ENCODE assay signal across 8 cellular contexts in the genomic region with DNA sequence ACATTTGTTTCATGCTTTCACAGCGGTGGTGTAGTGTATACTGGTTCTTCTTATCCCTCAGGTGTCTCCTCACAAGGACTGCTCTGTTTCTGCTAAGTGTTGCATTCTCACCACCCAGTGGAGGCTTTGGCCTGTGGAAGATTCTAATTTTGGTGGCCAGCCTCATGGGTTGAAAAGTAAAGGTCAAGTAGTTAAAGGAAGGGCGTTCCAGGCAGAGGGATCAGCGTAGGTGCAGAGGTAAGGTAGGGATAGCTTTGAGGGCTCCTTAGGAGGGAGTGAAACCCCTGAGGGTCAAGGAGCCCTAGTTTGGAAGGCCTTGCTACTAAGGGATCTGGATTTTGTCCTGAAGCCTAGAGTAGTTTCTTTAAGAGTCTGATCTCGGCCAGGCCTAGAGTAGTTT. TPM values are rescaled to one million over a fixed set of nuclear protein-coding genes. Genes with fewer than 3 reads are reported as not detected.
DNase-seq lines count a peak whose midpoint lies in the region; ATAC-seq and TF ChIP-seq lines count a peak whose summit lies in the region.

No MANE protein-coding gene starts in this region.

- WGBS in psoas muscle, 3 donors: 42 to 67% (median 45%) methylated on average over 4 of the region's 4 CpGs

- H3K4me3 ChIP-seq in DOHH2 (ENCODE audit: low read length): peak overlapping the region; percentile 87
- peak overlapping the region; percentile 53 to 98 (median 70) for H3K4me3 ChIP-seq in fibroblast of lung (replicated peaks in 1 of 4; ENCODE audit: control extremely low read depth in 1 of 4, insufficient read depth in 1 of 4, low read depth in 3 of 4, low read length in 4 of 4)
- peak overlapping the region; percentile 95 for H3K4me3 ChIP-seq in psoas muscle

- H3K4me2 ChIP-seq in DOHH2 (ENCODE audit: low read length) (peak overlapping the region; percentile 92), fibroblast of lung (ENCODE audit: extremely low read depth, insufficient read depth, low read length) (peak overlapping the region; percentile 97)

- no peak for TF ChIP-seq CTCF in DOHH2 (IDR thresholded peaks at IDR 0.05; ENCODE audit: low read depth, low read length, poor library complexity, severe bottlenecking)
- TF ChIP-seq CTCF in fibroblast of lung (conservative IDR thresholded peaks at IDR 0.05 in 1 of 2, IDR thresholded peaks at IDR 0.05 in 1 of 2; ENCODE audit: low read depth in 1 of 2, low read length in 2 of 2): no peak
- no peak for TF ChIP-seq CTCF in psoas muscle (IDR thresholded peaks at IDR 0.05)

- H3K9me2 ChIP-seq in DOHH2 (replicated peaks; ENCODE audit: control insufficient read depth, low read length): no peaks in the 10 kb centered on the region

- H3K36me3 ChIP-seq in DOHH2 (ENCODE audit: control insufficient read depth, low read length): peaks cover 37% of the 10 kb centered on the region
- H3K36me3 ChIP-seq in fibroblast of lung (ENCODE audit: control insufficient read depth, insufficient read depth, low read length): peaks cover 6% of the 10 kb centered on the region
- H3K36me3 ChIP-seq in psoas muscle (ENCODE audit: insufficient read depth in 1 of 2, low read depth in 1 of 2): peaks cover 1 to 29% of the 10 kb centered on the region in 2 donors

- no peaks in the 10 kb centered on the region for H4K20me1 ChIP-seq in DOHH2 (ENCODE audit: control insufficient read depth, insufficient read depth, low read depth, low read length)
- no peaks in the 10 kb centered on the region for H4K20me1 ChIP-seq in fibroblast of lung (ENCODE audit: control insufficient read depth, extremely low read depth, insufficient read depth, low read length)

- in situ Hi-C loops in SK-MEL-5 (cut with HindIII; ENCODE audit: low pct_unique_long_range_greater_than_20kb, low sequenced_read_pairs): no loop called here

- H3K79me2 ChIP-seq in DOHH2 (ENCODE audit: control insufficient read depth, low read length): peaks cover 90% of the 10 kb centered on the region
- peaks cover 75% of the 10 kb centered on the region for H3K79me2 ChIP-seq in fibroblast of lung (ENCODE audit: control insufficient read depth, insufficient read depth, low read length)

- H3K27me3 ChIP-seq in DOHH2 (ENCODE audit: control insufficient read depth, low read length) (no peaks in the 10 kb centered on the region), fibroblast of lung (ENCODE audit: control insufficient read depth, insufficient read depth, low read length) (no peaks in the 10 kb centered on the region), psoas muscle (ENCODE audit: insufficient read depth in 3 of 3, low read length in 2 of 3) (no peaks in the 10 kb centered on the region)

- H2AFZ ChIP-seq in fibroblast of lung (ENCODE audit: low read length): no peak overlapping the region

- intact Hi-C loops in psoas muscle (cut with DNase I): no loop called here

- H3K27ac ChIP-seq in DOHH2 (ENCODE audit: low read depth, low read length): peak overlapping the region; percentile 25
- peak overlapping the region; percentile 91 for H3K27ac ChIP-seq in fibroblast of lung (ENCODE audit: insufficient read depth, low read length)
- H3K27ac ChIP-seq in psoas muscle: peak overlapping the region; percentile 98

- H3K4me1 ChIP-seq in DOHH2 (ENCODE audit: control insufficient read depth, low read length): peaks cover 43% of the 10 kb centered on the region
- peaks cover 16% of the 10 kb centered on the region for H3K4me1 ChIP-seq in fibroblast of lung (ENCODE audit: control insufficient read depth, extremely low read depth, insufficient read depth, low read length)
- H3K4me1 ChIP-seq in psoas muscle: peaks cover 64% of the 10 kb centered on the region

- peaks cover 18% of the 10 kb centered on the region for H3F3A ChIP-seq in DOHH2 (ENCODE audit: control insufficient read depth, insufficient read depth)

- peak; percentile 46 for DNase-seq in SK-MEL-5 (ENCODE audit: low read depth, low spot score)
- no peak for DNase-seq in fibroblast of lung (ENCODE audit: low read depth in 2 of 2)
- no peak for DNase-seq in psoas muscle
- DNase-seq in GM03348 (ENCODE audit: low spot score): no peak

- ATAC-seq in psoas muscle (no peak), HG02610 (IDR thresholded peaks at IDR 0.05; ENCODE audit: unreplicated experiment) (no peak), GM19467 (IDR thresholded peaks at IDR 0.05; ENCODE audit: unreplicated experiment) (no peak), HG02938 (IDR thresholded peaks at IDR 0.05; ENCODE audit: unreplicated experiment) (no peak)

- H3K9me3 ChIP-seq in DOHH2 (ENCODE audit: control insufficient read depth, insufficient read depth, low read length) (no peaks in the 10 kb centered on the region), fibroblast of lung (ENCODE audit: control insufficient read depth, insufficient read depth, low read depth, low read length) (no peaks in the 10 kb centered on the region), psoas muscle (no peaks in the 10 kb centered on the region)

- H3K9ac ChIP-seq in fibroblast of lung (ENCODE audit: insufficient read depth, low read length): peak overlapping the region; percentile 17

RNA-seq across cellular contexts. Expression of a gene that starts 4.6 kb away (rescaled TPM):
- total RNA-seq in SK-MEL-5 (2014; rRNA removed; shearing (Covaris generic)): 4,033 and 4,118 TPM in 2 replicates
- polyA plus RNA-seq in SK-MEL-5 (2015; cell fraction: cytosol; rRNA removed): 3,054 and 3,080 TPM in 2 replicates
- 1,330 and 1,541 TPM in 2 replicates for polyA plus RNA-seq in SK-MEL-5 (2015; cell fraction: nucleus; rRNA removed)
- total RNA-seq in fibroblast of lung: 4,649 and 6,091 TPM in 2 replicates
- 3,014 and 3,409 TPM in 2 replicates for polyA plus RNA-seq in fibroblast of lung
- polyA plus RNA-seq in fibroblast of lung (2012): 2,910 and 3,137 TPM in 2 replicates
- polyA minus RNA-seq in fibroblast of lung (ENCODE audit: low replicate concordance): 11,904 and 12,258 TPM in 2 replicates
- 1,000 to 10,000 TPM in 1 of 4 donors, 100 to 1,000 TPM in 3; 832 to 1,110 (median 978) TPM for total RNA-seq in psoas muscle
- polyA plus RNA-seq in psoas muscle: 1,000 to 10,000 TPM; 1,678 to 3,660 (median 1,849) TPM

RNA-seq across cellular contexts. Expression of a gene that starts 12.7 kb away (rescaled TPM):
- 2.2 and 3.3 TPM in 2 replicates for total RNA-seq in SK-MEL-5 (2014; rRNA removed; shearing (Covaris generic))
- 2.8 TPM in 2 replicates for polyA plus RNA-seq in SK-MEL-5 (2015; cell fraction: cytosol; rRNA removed)
- 41.2 and 50.6 TPM in 2 replicates for polyA plus RNA-seq in SK-MEL-5 (2015; cell fraction: nucleus; rRNA removed)
- total RNA-seq in fibroblast of lung (7.2 and 7.9 TPM in 2 replicates), psoas muscle (1 to 10 TPM; 3.0 to 5.8 (median 5.3) TPM)
- polyA plus RNA-seq in fibroblast of lung (5.5 and 8.1 TPM in 2 replicates), psoas muscle (10 to 100 TPM in 1 of 3 donors, 1 to 10 TPM in 2; 1.5 to 17.6 (median 4.8) TPM)
- 4.0 and 5.1 TPM in 2 replicates for polyA plus RNA-seq in fibroblast of lung (2012)
- polyA minus RNA-seq in fibroblast of lung (ENCODE audit: low replicate concordance): 2.3 and 2.4 TPM in 2 replicates

RNA-seq across cellular contexts. Expression of a gene that starts 25.2 kb away (rescaled TPM):
- 14.4 and 17.9 TPM in 2 replicates for total RNA-seq in SK-MEL-5 (2014; rRNA removed; shearing (Covaris generic))
- polyA plus RNA-seq in SK-MEL-5 (2015; cell fraction: cytosol; rRNA removed): 18.4 and 18.7 TPM in 2 replicates
- polyA plus RNA-seq in SK-MEL-5 (2015; cell fraction: nucleus; rRNA removed): 56.1 and 57.5 TPM in 2 replicates
- 13.9 and 17.0 TPM in 2 replicates for total RNA-seq in fibroblast of lung
- 8.3 and 11.0 TPM in 2 replicates for polyA plus RNA-seq in fibroblast of lung
- polyA plus RNA-seq in fibroblast of lung (2012): 15.1 and 19.1 TPM in 2 replicates
- polyA minus RNA-seq in fibroblast of lung (ENCODE audit: low replicate concordance): 10.5 and 10.8 TPM in 2 replicates
- total RNA-seq in psoas muscle: 10 to 100 TPM; 26.6 to 33.6 (median 31.5) TPM
- 10 to 100 TPM; 12.5 to 44.0 (median 17.4) TPM for polyA plus RNA-seq in psoas muscle

RNA-seq across cellular contexts. Expression of a gene that starts 43.3 kb away (rescaled TPM):
- total RNA-seq in SK-MEL-5 (2014; rRNA removed; shearing (Covaris generic)): 4.1 and 6.8 TPM in 2 replicates
- polyA plus RNA-seq in SK-MEL-5 (2015; cell fraction: cytosol; rRNA removed): 2.5 and 3.3 TPM in 2 replicates
- polyA plus RNA-seq in SK-MEL-5 (2015; cell fraction: nucleus; rRNA removed): 1.7 and 3.6 TPM in 2 replicates
- total RNA-seq in fibroblast of lung: 2.3 and 7.3 TPM in 2 replicates
- polyA plus RNA-seq in fibroblast of lung: 4.7 and 6.9 TPM in 2 replicates
- polyA plus RNA-seq in fibroblast of lung (2012): 6.2 and 7.8 TPM in 2 replicates
- polyA minus RNA-seq in fibroblast of lung (ENCODE audit: low replicate concordance): 0.55 and 1.9 TPM in 2 replicates
- 10 to 100 TPM; 18.5 to 42.6 (median 32.4) TPM for total RNA-seq in psoas muscle
- polyA plus RNA-seq in psoas muscle: 10 to 100 TPM; 10.4 to 37.7 (median 21.2) TPM

Comparison
In these comparisons a context has a peak if more than half of its experiments do, and no peak if none do; other contexts are left out.
1. H3K27ac ChIP-seq: peak in every context shown above with its lines; median percentile 98 in psoas muscle; 91 in fibroblast of lung; 25 in DOHH2.